Comparison of ENCODE assay signal across 8 cellular contexts in the genomic region with DNA sequence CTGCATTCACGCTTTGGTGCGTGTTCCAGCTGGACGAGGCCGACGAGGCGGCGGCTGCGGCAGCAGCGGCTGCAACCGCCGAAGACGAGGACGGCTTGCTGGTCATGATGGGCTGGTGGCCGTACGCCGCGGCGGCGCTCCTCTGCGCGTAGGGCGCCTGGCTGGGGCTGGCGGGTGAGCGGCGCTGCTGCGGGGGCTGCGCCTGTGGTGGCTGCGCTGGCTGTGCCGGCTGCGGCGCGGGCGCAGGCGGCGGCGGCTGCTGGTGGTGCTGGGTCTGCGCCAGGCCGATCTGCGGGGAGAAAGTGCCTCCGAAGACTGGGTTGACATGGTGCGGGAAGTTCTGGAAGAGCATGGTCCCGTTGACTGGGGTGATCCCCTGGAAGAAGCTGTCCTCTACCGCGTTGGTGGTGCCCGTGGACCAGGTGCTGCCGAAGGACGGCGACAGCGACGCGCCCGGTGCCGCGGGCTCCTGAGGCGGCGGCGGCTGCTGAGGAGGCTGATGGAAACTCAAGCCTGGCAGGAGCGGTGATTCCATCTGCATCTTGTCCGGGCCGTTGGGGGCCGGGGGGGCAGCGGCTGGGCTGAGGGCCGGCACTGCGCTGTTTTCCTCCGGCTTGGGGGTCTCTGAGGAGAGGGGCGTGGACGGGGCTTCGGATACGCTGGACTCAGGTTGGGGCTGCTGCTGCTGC. TPM values are rescaled to one million over a fixed set of nuclear protein-coding genes. Genes with fewer than 3 reads are reported as not detected.
DNase-seq lines count a peak whose midpoint lies in the region; TF ChIP-seq lines count a peak whose summit lies in the region.

No MANE protein-coding gene starts in this region.

- H3K36me3 ChIP-seq in H7 (replicated peaks; ENCODE audit: control insufficient read depth, insufficient read depth, low read length) (no peaks in the 10 kb centered on the region), OCI-LY1 (ENCODE audit: insufficient read depth, low read length) (0 out of 2 replicates have a peak, but pooled peaks cover 2% of the 10 kb centered on the region), urinary bladder (ENCODE audit: insufficient read depth) (no peaks in the 10 kb centered on the region)

- no peaks in the 10 kb centered on the region for H3K9me2 ChIP-seq in OCI-LY1 (ENCODE audit: low read depth, low read length)

- peak overlapping the region; percentile 70 for H3K9ac ChIP-seq in OCI-LY1 (ENCODE audit: low read length)

- peak overlapping the region; percentile 78 for H3K4me3 Mint-ChIP-seq in Calu3 (ENCODE audit: low read depth, unreplicated experiment)
- H3K4me3 Mint-ChIP-seq in activated naive CD4-positive, alpha-beta T cell treated with anti-CD3 and anti-CD28 coated beads, Interleukin-2, amount 10 ng/mL, durations not matched to agents 7 days and 5 days: peak overlapping the region; percentile 86
- H3K4me3 Mint-ChIP-seq in glutamatergic neuron (ENCODE audit: unreplicated experiment): peak overlapping the region; percentile 97

- peaks cover 41% of the 10 kb centered on the region for H3K4me1 Mint-ChIP-seq in Calu3 (ENCODE audit: low read depth, unreplicated experiment)
- peaks cover 32% of the 10 kb centered on the region for H3K4me1 Mint-ChIP-seq in activated naive CD4-positive, alpha-beta T cell treated with anti-CD3 and anti-CD28 coated beads, Interleukin-2, amount 10 ng/mL, durations not matched to agents 7 days and 5 days
- H3K4me1 Mint-ChIP-seq in glutamatergic neuron (ENCODE audit: low read depth, unreplicated experiment): peaks cover 21% of the 10 kb centered on the region

- CTCF ChIA-PET in Calu3 (lab: Charles Lee): no interaction called here
- CTCF ChIA-PET in activated naive CD4-positive, alpha-beta T cell treated with anti-CD3 and anti-CD28 coated beads, Interleukin-2, amount 10 ng/mL, durations not matched to agents 7 days and 5 days (lab: Charles Lee): no interaction called here

- no peaks in the 10 kb centered on the region for H3K9me3 Mint-ChIP-seq in Calu3 (ENCODE audit: low read depth, unreplicated experiment)
- H3K9me3 Mint-ChIP-seq in activated naive CD4-positive, alpha-beta T cell treated with anti-CD3 and anti-CD28 coated beads, Interleukin-2, amount 10 ng/mL, durations not matched to agents 7 days and 5 days: no peaks in the 10 kb centered on the region
- peaks cover 10% of the 10 kb centered on the region for H3K9me3 Mint-ChIP-seq in glutamatergic neuron (ENCODE audit: unreplicated experiment)

- H3K4me1 ChIP-seq in OCI-LY1 (ENCODE audit: insufficient read depth, low read length, severe bottlenecking): peaks cover 56% of the 10 kb centered on the region
- peaks cover 1% of the 10 kb centered on the region for H3K4me1 ChIP-seq in urinary bladder (ENCODE audit: insufficient read depth)

- H3K4me3 ChIP-seq in H7 (ENCODE audit: insufficient read depth, low read depth, low read length) (peak overlapping the region; percentile 55), OCI-LY1 (ENCODE audit: low read depth, low read length, poor library complexity, severe bottlenecking) (peak overlapping the region; percentile 74), urinary bladder (ENCODE audit: low read depth, low read length) (peak overlapping the region; percentile 52)

- H3F3A ChIP-seq in OCI-LY1 (ENCODE audit: insufficient read depth, low read length): no peaks in the 10 kb centered on the region

- H3K9me3 ChIP-seq in OCI-LY1 (ENCODE audit: low read length): no peaks in the 10 kb centered on the region

- H3K36me3 Mint-ChIP-seq in Calu3 (ENCODE audit: insufficient read depth, unreplicated experiment) (peaks cover 27% of the 10 kb centered on the region), glutamatergic neuron (ENCODE audit: unreplicated experiment) (no peaks in the 10 kb centered on the region)
- peaks cover 19% of the 10 kb centered on the region for H3K36me3 Mint-ChIP-seq in activated naive CD4-positive, alpha-beta T cell treated with anti-CD3 and anti-CD28 coated beads, Interleukin-2, amount 10 ng/mL, durations not matched to agents 7 days and 5 days

- no peak overlapping the region for H2AFZ ChIP-seq in OCI-LY1 (ENCODE audit: low read length)

- no peaks in the 10 kb centered on the region for H4K20me1 ChIP-seq in OCI-LY1 (ENCODE audit: insufficient read depth, low read length)

- TF ChIP-seq CTCF in Calu3 (IDR thresholded peaks at IDR 0.05; ENCODE audit: unreplicated experiment) (no peak), OCI-LY1 (IDR thresholded peaks at IDR 0.05; ENCODE audit: low read length) (no peak), glutamatergic neuron (IDR thresholded peaks at IDR 0.05; ENCODE audit: partially characterized antibody, unreplicated experiment) (no peak)

- WGBS in urinary bladder: 2% methylated on average over 69 of the region's 69 CpGs

- no TSS peak for BruUV-seq in Calu3 (replicated peaks; lab: Mats Ljungman, UMichigan)

- H3K27ac ChIP-seq in OCI-LY1 (ENCODE audit: low read depth, low read length, poor library complexity, severe bottlenecking): peak overlapping the region; percentile 95
- peak overlapping the region; percentile 11 for H3K27ac ChIP-seq in urinary bladder (ENCODE audit: low read depth)

- H3K27me3 ChIP-seq in H7 (ENCODE audit: control insufficient read depth, insufficient read depth, low read length) (peaks cover 27% of the 10 kb centered on the region), OCI-LY1 (ENCODE audit: insufficient read depth, low read length) (no peaks in the 10 kb centered on the region)

- peak overlapping the region; percentile 71 for H3K27ac Mint-ChIP-seq in Calu3 (ENCODE audit: unreplicated experiment)
- peak overlapping the region; percentile 21 for H3K27ac Mint-ChIP-seq in activated naive CD4-positive, alpha-beta T cell treated with anti-CD3 and anti-CD28 coated beads, Interleukin-2, amount 10 ng/mL, durations not matched to agents 7 days and 5 days
- peak overlapping the region; percentile 95 for H3K27ac Mint-ChIP-seq in glutamatergic neuron (ENCODE audit: unreplicated experiment)

- no peaks in the 10 kb centered on the region for H3K27me3 Mint-ChIP-seq in Calu3 (ENCODE audit: unreplicated experiment)
- H3K27me3 Mint-ChIP-seq in activated naive CD4-positive, alpha-beta T cell treated with anti-CD3 and anti-CD28 coated beads, Interleukin-2, amount 10 ng/mL, durations not matched to agents 7 days and 5 days: peaks cover 37% of the 10 kb centered on the region
- peaks cover 8% of the 10 kb centered on the region for H3K27me3 Mint-ChIP-seq in glutamatergic neuron (ENCODE audit: unreplicated experiment)

- H3K79me2 ChIP-seq in OCI-LY1 (ENCODE audit: insufficient read depth, low read length): peaks cover 29% of the 10 kb centered on the region

- DNase-seq in Calu3 (peak; percentile 28), H7 (peak; percentile 80), glutamatergic neuron (peak; percentile 73), nucleus accumbens (lab: John Stamatoyannopoulos, UW) (peak in 47 of 56 donors; percentile 17 to 78 (median 48)), foreskin melanocyte (no peak)
- peak; percentile 47 for DNase-seq in activated naive CD4-positive, alpha-beta T cell treated with anti-CD3 and anti-CD28 coated beads, Interleukin-2, amount 10 ng/mL, durations not matched to agents 7 days and 5 days

- intact Hi-C loops in Calu3 (cut with micrococcal nuclease; ENCODE audit: unreplicated experiment): loop anchor here (5.0 kb wide), 2 partner anchors 117 to 152 kb away; no protein-coding TSS in a partner anchor

- peak overlapping the region; percentile 77 for H3K4me2 ChIP-seq in OCI-LY1 (ENCODE audit: low read length)

RNA-seq across cellular contexts. Expression of a gene that starts 51.1 kb away (rescaled TPM):
- total RNA-seq in Calu3 (2022) (2.8 and 3.6 TPM in 2 replicates), glutamatergic neuron (ENCODE audit: unreplicated experiment) (8.0 TPM), urinary bladder (7.4 TPM)
- total RNA-seq in H7 (2014; rRNA removed; shearing (Covaris generic)): 0.62 and 0.92 TPM in 2 replicates
- 2.3 TPM for polyA plus RNA-seq in urinary bladder

RNA-seq across cellular contexts. Expression of a gene that starts 51.2 kb away (rescaled TPM):
- total RNA-seq in Calu3 (2022) (27.1 and 28.1 TPM in 2 replicates), glutamatergic neuron (ENCODE audit: unreplicated experiment) (68.5 TPM), urinary bladder (29.3 TPM)
- 7.9 and 11.6 TPM in 2 replicates for total RNA-seq in H7 (2014; rRNA removed; shearing (Covaris generic))
- 20.9 TPM for polyA plus RNA-seq in urinary bladder

Comparison
In these comparisons a context has a peak if more than half of its experiments do, and no peak if none do; other contexts are left out.
1. H3K27ac Mint-ChIP-seq: peak in every context shown above with its lines; median percentile 95 in glutamatergic neuron; 71 in Calu3; 21 in activated naive CD4-positive, alpha-beta T cell treated with anti-CD3 and anti-CD28 coated beads, Interleukin-2, amount 10 ng/mL, durations not matched to agents 7 days and 5 days.